ENCODE assay signal across 8 cellular contexts in the genomic region with DNA sequence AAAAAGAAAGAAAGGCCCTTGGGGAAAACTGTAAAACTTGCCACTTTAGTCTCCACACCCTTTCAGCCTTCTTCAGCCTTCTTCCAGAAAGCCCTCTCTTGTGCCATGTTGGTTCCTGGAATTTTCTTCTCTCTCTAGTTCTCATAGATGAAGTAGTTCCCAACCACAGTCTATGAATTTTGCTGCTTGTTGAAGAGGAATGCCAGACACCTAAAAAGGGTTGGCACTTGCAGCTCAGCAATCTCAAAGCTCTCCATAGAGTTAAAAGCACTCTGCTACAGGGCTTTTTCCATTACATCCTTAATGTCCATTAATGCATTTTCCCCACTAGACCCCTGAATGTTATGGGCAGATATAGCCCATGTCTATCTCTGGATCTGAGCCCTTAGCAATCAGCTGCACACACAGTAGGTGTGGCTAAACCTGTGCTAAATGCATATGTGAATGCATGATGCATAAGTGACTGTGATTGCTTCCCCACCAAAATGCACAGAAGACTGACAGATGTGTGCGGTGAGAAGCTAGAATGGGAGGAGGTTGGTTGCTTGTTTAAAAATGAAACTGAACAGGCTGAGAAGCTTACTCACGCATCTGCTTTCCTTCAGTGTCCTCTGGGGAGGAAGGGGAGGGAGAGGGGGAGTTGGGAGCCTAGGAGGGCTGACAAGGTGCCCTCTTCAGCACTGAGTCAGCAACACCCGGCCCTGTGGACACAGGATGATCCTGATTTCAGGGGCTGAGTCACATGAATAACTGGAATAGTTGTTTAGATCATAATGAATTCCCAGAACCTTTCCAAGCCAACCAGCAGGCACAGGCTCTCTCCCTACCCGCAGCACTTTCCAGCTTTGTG.
A peak's percentile ranks its signal among the peaks of the same experiment; 100 is the strongest.
DNase-seq lines count a peak whose midpoint lies in the region; ATAC-seq and TF ChIP-seq lines count a peak whose summit lies in the region.

No MANE protein-coding gene starts in this region.

- H3K27me3 Mint-ChIP-seq in activated CD4-positive, alpha-beta T cell treated with anti-CD3 and anti-CD28 coated beads, Interleukin-2, amount 10 ng/mL, durations not matched to agents 7 days and 5 days, result no peaks in the 10 kb centered on the region
- H3K27me3 Mint-ChIP-seq in HFFc6 (ENCODE audit: insufficient read depth), result peaks cover 3% of the 10 kb centered on the region; the same call in 1 of the 2 replicates

- peaks cover 7 to 37% (median 33%) of the 10 kb centered on the region in 5 donors for H3K4me1 ChIP-seq in subcutaneous abdominal adipose tissue (ENCODE audit: control insufficient read depth in 5 of 5, insufficient read depth in 5 of 5, low read length in 5 of 5)

- peaks cover 24% of the 10 kb centered on the region for H3K4me1 Mint-ChIP-seq in activated CD4-positive, alpha-beta T cell treated with anti-CD3 and anti-CD28 coated beads, Interleukin-2, amount 10 ng/mL, durations not matched to agents 7 days and 5 days
- peaks cover 89% of the 10 kb centered on the region for H3K4me1 Mint-ChIP-seq in HFFc6 (ENCODE audit: low read depth)

- no peaks in the 10 kb centered on the region for H3K36me3 ChIP-seq in subcutaneous abdominal adipose tissue (ENCODE audit: control insufficient read depth in 5 of 5, insufficient read depth in 5 of 5, low read length in 5 of 5)

- H3K4me3 ChIP-seq in subcutaneous abdominal adipose tissue (ENCODE audit: low read depth in 1 of 5, low read length in 5 of 5), result peak overlapping the region; percentile 1 to 60 (median 34)

- no peak for TF ChIP-seq CTCF in HFFc6 (IDR thresholded peaks at IDR 0.05)

- H3K4me3 Mint-ChIP-seq in activated CD4-positive, alpha-beta T cell treated with anti-CD3 and anti-CD28 coated beads, Interleukin-2, amount 10 ng/mL, durations not matched to agents 7 days and 5 days, result no peak overlapping the region
- H3K4me3 Mint-ChIP-seq in HFFc6, result peak overlapping the region; percentile 84

- CTCF ChIA-PET in activated CD4-positive, alpha-beta T cell treated with anti-CD3 and anti-CD28 coated beads, Interleukin-2, amount 10 ng/mL, durations not matched to agents 7 days and 5 days (lab: Charles Lee), result interaction anchor here (0.6 to 1.4 kb wide), 4 partner anchors 8 to 346 kb away, joined by 3 to 5 read pairs (median 3); no protein-coding TSS in a partner anchor

- ATAC-seq in left lobe of liver, result peak; percentile 35

- no peaks in the 10 kb centered on the region for H3K27me3 ChIP-seq in subcutaneous abdominal adipose tissue (ENCODE audit: control insufficient read depth in 5 of 5, insufficient read depth in 4 of 5, low read length in 5 of 5)

- H3K9ac ChIP-seq in subcutaneous abdominal adipose tissue (ENCODE audit: low read length in 5 of 5), result peak overlapping the region in 3 of 5 donors; percentile 4 to 42 (median 29)

- no peaks in the 10 kb centered on the region for H3K9me3 ChIP-seq in subcutaneous abdominal adipose tissue (ENCODE audit: control insufficient read depth in 5 of 5, low read length in 5 of 5)

- POLR2A ChIA-PET in activated CD4-positive, alpha-beta T cell treated with anti-CD3 and anti-CD28 coated beads, Interleukin-2, amount 10 ng/mL, durations not matched to agents 7 days and 5 days (lab: Charles Lee), result interaction anchor here (0.9 kb wide), 1 partner anchor 208 kb away, joined by 3 read pairs; no protein-coding TSS in a partner anchor

- no peaks in the 10 kb centered on the region for H3K9me3 Mint-ChIP-seq in activated CD4-positive, alpha-beta T cell treated with anti-CD3 and anti-CD28 coated beads, Interleukin-2, amount 10 ng/mL, durations not matched to agents 7 days and 5 days
- no peaks in the 10 kb centered on the region for H3K9me3 Mint-ChIP-seq in HFFc6

- peak; percentile 25 for DNase-seq in activated CD4-positive, alpha-beta T cell treated with anti-CD3 and anti-CD28 coated beads, Interleukin-2, amount 10 ng/mL, durations not matched to agents 7 days and 5 days
- no peak for DNase-seq in activated CD4-positive, alpha-beta T cell treated with anti-CD3 and anti-CD28 coated beads, Interleukin-2, amount 50 U/mL, for 1 hour
- DNase-seq in HFFc6 (peak; percentile 98), NCI-H2227 (lab: John Stamatoyannopoulos, UW; ENCODE audit: unreplicated experiment) (peak; percentile 52), brain pericyte (ENCODE audit: low read depth, low spot score) (peak; percentile 90), left lobe of liver (ENCODE audit: low spot score) (no peak), SKM-1 treated with dmso at 0.1 percent for 144 hours (lab: John Stamatoyannopoulos, UW; ENCODE audit: unreplicated experiment) (no peak)

- H3K27ac ChIP-seq in subcutaneous abdominal adipose tissue (ENCODE audit: low read depth, low read length), result peak overlapping the region; percentile 75

- H3K27ac Mint-ChIP-seq in activated CD4-positive, alpha-beta T cell treated with anti-CD3 and anti-CD28 coated beads, Interleukin-2, amount 10 ng/mL, durations not matched to agents 7 days and 5 days, result no peak overlapping the region
- H3K27ac Mint-ChIP-seq in HFFc6, result peak overlapping the region; percentile 96

- no peaks in the 10 kb centered on the region for H3K36me3 Mint-ChIP-seq in activated CD4-positive, alpha-beta T cell treated with anti-CD3 and anti-CD28 coated beads, Interleukin-2, amount 10 ng/mL, durations not matched to agents 7 days and 5 days (ENCODE audit: low read depth)
- peaks cover 7% of the 10 kb centered on the region; the same call in 1 of the 2 replicates for H3K36me3 Mint-ChIP-seq in HFFc6 (ENCODE audit: low read depth)

Comparison
In these comparisons a context has a peak if more than half of its experiments do, and no peak if none do; other contexts are left out.
1. DNase-seq: peak in activated CD4-positive, alpha-beta T cell treated with anti-CD3 and anti-CD28 coated beads, Interleukin-2, amount 10 ng/mL, durations not matched to agents 7 days and 5 days (single experiment), HFFc6 (single experiment), NCI-H2227 (single experiment) and brain pericyte (single experiment); none in activated CD4-positive, alpha-beta T cell treated with anti-CD3 and anti-CD28 coated beads, Interleukin-2, amount 50 U/mL, for 1 hour (single experiment), left lobe of liver (single experiment) and SKM-1 treated with dmso at 0.1 percent for 144 hours (single experiment).